1 cellular context compared by ENCODE assay signal in genomic region chr6:83215131-83216047, GRCh38.
A peak's percentile ranks its signal among the peaks of the same experiment; 100 is the strongest.
TF ChIP-seq lines count a peak whose summit lies in the region.

No MANE protein-coding gene starts in this region.

TF ChIP-seq in K562, 482 proteins besides CTCF, POLR2A, EP300 and RAD21 (continued from another document):
- 0 out of 4 replicates have a peak, but pooled peaks of 1 of the 2 experiments have one; percentile 19 for TF ChIP-seq MNT (conservative IDR thresholded peaks at IDR 0.05)
- 0 out of 2 replicates have a peak, but pooled peaks have one; percentile 18 for TF ChIP-seq CTBP1 (IDR thresholded peaks at IDR 0.05; ENCODE audit: borderline replicate concordance)
- peak in 1 of 3 experiments; percentile 20 for TF ChIP-seq YY1 (IDR thresholded peaks at IDR 0.05; ENCODE audit: borderline replicate concordance in 1 of 3, control insufficient read depth in 1 of 3, extremely low read depth in 1 of 3, insufficient read depth in 3 of 3, insufficient read length in 1 of 3, insufficient replicate concordance in 2 of 3, low read depth in 1 of 3, low read length in 2 of 3)
- TF ChIP-seq CBX2 (IDR thresholded peaks at IDR 0.05; ENCODE audit: insufficient read depth, low read length, poor library complexity, severe bottlenecking) = no peak
- 0 out of 4 replicates have a peak, but pooled peaks of 1 of the 2 experiments have one; percentile 13 for TF ChIP-seq KDM1A (IDR thresholded peaks at IDR 0.05)
- TF ChIP-seq ZNF175 (CRISPR knock-in tag; IDR thresholded peaks at IDR 0.05; ENCODE audit: low read depth) = no peak
- TF ChIP-seq TEAD4 (IDR thresholded peaks at IDR 0.05; ENCODE audit: low read length) = peak; percentile 65
- no peak for TF ChIP-seq TEAD4 (CRISPR knock-in tag; IDR thresholded peaks at IDR 0.05; ENCODE audit: borderline replicate concordance)
- no peak for TF ChIP-seq ZBTB11 (CRISPR knock-in tag; IDR thresholded peaks at IDR 0.05)
- peak; percentile 77 for TF ChIP-seq SMC3 (conservative IDR thresholded peaks at IDR 0.05; ENCODE audit: insufficient read depth, low read depth, low read length)
- TF ChIP-seq DEAF1 (CRISPR knock-in tag; IDR thresholded peaks at IDR 0.05) = peak; percentile 79
TF ChIP-seq in K562: peak in this region for 13.
